Comparison of ENCODE assay signal across 8 cellular contexts in genomic region chr17:80252871-80253270, GRCh38. TPM values are rescaled to one million over a fixed set of nuclear protein-coding genes. Genes with fewer than 3 reads are reported as not detected.
DNase-seq lines count a peak whose midpoint lies in the region; ATAC-seq and TF ChIP-seq lines count a peak whose summit lies in the region.

No MANE protein-coding gene starts in this region.

- intact Hi-C loops in body of pancreas (cut with DNase I) = no loop called here

- H3K27me3 ChIP-seq in body of pancreas = no peaks in the 10 kb centered on the region

- TF ChIP-seq POLR2A in body of pancreas (IDR thresholded peaks at IDR 0.05) = no peak

- H3K4me1 ChIP-seq in body of pancreas = peaks cover 22% of the 10 kb centered on the region

- no peaks in the 10 kb centered on the region for H3K9me3 ChIP-seq in body of pancreas

- no peak overlapping the region for H3K4me3 ChIP-seq in body of pancreas

- peak; percentile 44 to 76 (median 74) for TF ChIP-seq CTCF in body of pancreas (IDR thresholded peaks at IDR 0.05)

- no peaks in the 10 kb centered on the region for H3K36me3 ChIP-seq in body of pancreas (replicated peaks in 1 of 2; ENCODE audit: insufficient read depth in 1 of 2, low read depth in 2 of 2)

- ATAC-seq in body of pancreas (peak; percentile 86), HG02642 (IDR thresholded peaks at IDR 0.05; ENCODE audit: poor library complexity, unreplicated experiment) (no peak)

- DNase-seq in DMS 273 (lab: John Stamatoyannopoulos, UW; ENCODE audit: unreplicated experiment) (peak; percentile 85), Kasumi-1 (lab: John Stamatoyannopoulos, UW) (peak; percentile 24 to 66), UCSD-AML1 (lab: John Stamatoyannopoulos, UW; ENCODE audit: unreplicated experiment) (peak; percentile 74), body of pancreas (peak; percentile 76 to 82 (median 79)), lung microvascular endothelial cell (ENCODE audit: low read depth in 2 of 2) (peak; percentile 52 to 59), EL (no peak)
- peak; percentile 72 to 85 (median 78) for DNase-seq in stimulated activated naive CD4-positive, alpha-beta T cell (lab: John Stamatoyannopoulos, UW)

- H3K27ac ChIP-seq in body of pancreas = no peak overlapping the region

- WGBS in body of pancreas, 2 donors = 20 to 57% methylated on average over 5 to 13 of the region's 13 CpGs

RNA-seq across cellular contexts. Expression of gene RNF213, which starts 7.8 kb away (rescaled TPM):
- total RNA-seq in body of pancreas (10 to 100 TPM; 60.7 to 69.5 TPM), lung microvascular endothelial cell (61.0 and 84.5 TPM in 2 replicates)

RNA-seq across cellular contexts. Expression of gene SLC26A11, which starts 32.6 kb away (rescaled TPM):
- total RNA-seq in body of pancreas (10 to 100 TPM in 1 of 2 donors, 1 to 10 TPM in 1; 7.5 to 11.5 TPM), lung microvascular endothelial cell (5.9 and 8.1 TPM in 2 replicates)

RNA-seq across cellular contexts. Expression of gene SGSH, which starts 32.7 kb away (rescaled TPM):
- 10 to 100 TPM; 29.6 to 42.8 TPM for total RNA-seq in body of pancreas
- 8.5 and 9.2 TPM in 2 replicates for total RNA-seq in lung microvascular endothelial cell
